ENCODE assay signal across 1 cellular context in genomic region chr12:47264951-47265350, GRCh38.
TF ChIP-seq lines count a peak whose summit lies in the region.

No MANE protein-coding gene starts in this region.

TF ChIP-seq in K562, 482 proteins besides CTCF, POLR2A, EP300 and RAD21:
- TF ChIP-seq SMAD4 (CRISPR knock-in tag; conservative IDR thresholded peaks at IDR 0.05), result no peak
- TF ChIP-seq BCL6 (CRISPR knock-in tag; IDR thresholded peaks at IDR 0.05), result no peak
- no peak for TF ChIP-seq SNRNP70 (optimal IDR thresholded peaks at IDR 0.05; ENCODE audit: low read depth, low read length)
- peak; percentile 52 for TF ChIP-seq PRDM10 (IDR thresholded peaks at IDR 0.05; ENCODE audit: partially characterized antibody)
